Comparison of ENCODE assay signal across 9 cellular contexts in the genomic region with DNA sequence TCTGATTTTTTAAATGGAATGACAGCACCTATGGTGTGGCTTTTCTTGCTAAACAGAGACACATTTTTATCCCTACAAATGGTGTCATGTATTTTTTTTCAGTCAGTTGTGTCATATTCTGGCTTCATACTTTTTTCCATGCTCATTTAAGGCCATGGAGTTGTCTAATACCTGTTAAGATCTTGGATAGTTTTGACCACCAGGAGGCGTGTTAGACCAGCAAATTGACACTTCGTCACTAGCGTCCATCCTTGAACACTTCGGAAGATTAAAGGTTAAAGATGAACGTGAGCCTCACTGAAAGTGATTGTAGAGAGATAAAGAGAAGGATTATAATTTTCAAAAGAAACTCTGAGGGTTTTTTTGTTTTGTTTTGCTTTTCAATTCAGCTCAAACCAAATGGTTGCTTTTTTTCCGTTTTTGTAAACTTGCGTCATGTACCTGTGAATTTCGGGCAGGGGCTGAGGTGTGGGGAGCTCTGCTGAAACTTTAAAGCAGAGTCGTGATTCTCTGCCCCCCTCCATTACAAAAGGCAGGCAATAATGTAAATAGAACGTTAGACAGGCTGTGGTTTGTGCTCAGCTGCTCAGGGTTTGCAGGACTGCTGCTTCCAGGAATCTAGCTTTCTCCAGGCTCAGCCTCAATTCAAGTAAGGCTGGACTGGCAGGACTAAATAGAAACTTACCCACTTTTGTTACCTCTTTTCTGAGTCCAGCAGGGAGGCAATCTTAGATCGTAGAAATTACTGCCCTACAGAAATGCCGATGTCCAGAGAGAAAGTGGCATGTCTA.
DNase-seq lines count a peak whose midpoint lies in the region; ATAC-seq and TF ChIP-seq lines count a peak whose summit lies in the region.
"Had no signal": no experiment of that assay in that cellular context is flagged by ENCODE, and none has a peak within 500 bp of the region (broad histone marks: within the 10 kb centered on the region; RNA-seq: fewer than 3 reads in every experiment).

No MANE protein-coding gene starts in this region.

- H3K27ac Mint-ChIP-seq in activated CD4-positive, alpha-beta T cell treated with anti-CD3 and anti-CD28 coated beads, Interleukin-2, amount 10 ng/mL, durations not matched to agents 7 days and 5 days, result no peak overlapping the region
- no peak overlapping the region for H3K27ac Mint-ChIP-seq in glutamatergic neuron (ENCODE audit: unreplicated experiment)
- H3K27ac Mint-ChIP-seq: activated naive CD4-positive, alpha-beta T cell treated with anti-CD3 and anti-CD28 coated beads, Interleukin-2, amount 50 U/mL, for 24 hours had no signal

- POLR2A ChIA-PET in activated CD4-positive, alpha-beta T cell treated with anti-CD3 and anti-CD28 coated beads, Interleukin-2, amount 10 ng/mL, durations not matched to agents 7 days and 5 days (lab: Charles Lee), result no interaction called here

- H3K9me3 Mint-ChIP-seq in activated CD4-positive, alpha-beta T cell treated with anti-CD3 and anti-CD28 coated beads, Interleukin-2, amount 10 ng/mL, durations not matched to agents 7 days and 5 days, result no peaks in the 10 kb centered on the region
- H3K9me3 Mint-ChIP-seq in glutamatergic neuron (ENCODE audit: unreplicated experiment), result peaks cover 2% of the 10 kb centered on the region
- H3K9me3 Mint-ChIP-seq: activated naive CD4-positive, alpha-beta T cell treated with anti-CD3 and anti-CD28 coated beads, Interleukin-2, amount 50 U/mL, for 24 hours had no signal

- DNase-seq in EL (peak; percentile 34), NCI-H226 (peak; percentile 20), glutamatergic neuron (no peak), renal cortical epithelial cell (ENCODE audit: low read depth) (peak; percentile 58)
- DNase-seq in activated CD4-positive, alpha-beta T cell treated with anti-CD3 and anti-CD28 coated beads, Interleukin-2, amount 10 ng/mL, durations not matched to agents 7 days and 5 days, result peak; percentile 64
- no peak for DNase-seq in effector memory CD4-positive, alpha-beta T cell

- CTCF ChIA-PET in activated CD4-positive, alpha-beta T cell treated with anti-CD3 and anti-CD28 coated beads, Interleukin-2, amount 10 ng/mL, durations not matched to agents 7 days and 5 days (lab: Charles Lee), result interaction anchor here (1.2 kb wide), 1 partner anchor 162 kb away, joined by 3 read pairs; no protein-coding TSS in a partner anchor

- no peaks in the 10 kb centered on the region for H3K36me3 Mint-ChIP-seq in activated CD4-positive, alpha-beta T cell treated with anti-CD3 and anti-CD28 coated beads, Interleukin-2, amount 10 ng/mL, durations not matched to agents 7 days and 5 days (ENCODE audit: low read depth)
- H3K36me3 Mint-ChIP-seq in glutamatergic neuron (ENCODE audit: unreplicated experiment), result no peaks in the 10 kb centered on the region
- H3K36me3 Mint-ChIP-seq: activated naive CD4-positive, alpha-beta T cell treated with anti-CD3 and anti-CD28 coated beads, Interleukin-2, amount 50 U/mL, for 24 hours had no signal

- H3K27ac ChIP-seq in effector memory CD4-positive, alpha-beta T cell (ENCODE audit: insufficient read depth, low read length, poor library complexity, severe bottlenecking), result no peak overlapping the region

- H3K4me3 Mint-ChIP-seq in activated CD4-positive, alpha-beta T cell treated with anti-CD3 and anti-CD28 coated beads, Interleukin-2, amount 10 ng/mL, durations not matched to agents 7 days and 5 days, result no peak overlapping the region
- no peak overlapping the region for H3K4me3 Mint-ChIP-seq in glutamatergic neuron (ENCODE audit: unreplicated experiment)
- H3K4me3 Mint-ChIP-seq: activated naive CD4-positive, alpha-beta T cell treated with anti-CD3 and anti-CD28 coated beads, Interleukin-2, amount 50 U/mL, for 24 hours had no signal

- peaks cover 2% of the 10 kb centered on the region for H3K4me1 Mint-ChIP-seq in activated CD4-positive, alpha-beta T cell treated with anti-CD3 and anti-CD28 coated beads, Interleukin-2, amount 10 ng/mL, durations not matched to agents 7 days and 5 days
- peaks cover 3% of the 10 kb centered on the region for H3K4me1 Mint-ChIP-seq in glutamatergic neuron (ENCODE audit: low read depth, unreplicated experiment)

- ATAC-seq in HG02759 (IDR thresholded peaks at IDR 0.05; ENCODE audit: unreplicated experiment), result peak; percentile 53
- ATAC-seq in GM19452 (IDR thresholded peaks at IDR 0.05; ENCODE audit: unreplicated experiment), result no peak

- TF ChIP-seq CTCF in glutamatergic neuron (IDR thresholded peaks at IDR 0.05; ENCODE audit: partially characterized antibody, unreplicated experiment), result peak; percentile 86

- no peaks in the 10 kb centered on the region for H3K36me3 ChIP-seq in effector memory CD4-positive, alpha-beta T cell (ENCODE audit: control insufficient read depth, insufficient read depth, low read length)

- peaks cover 4% of the 10 kb centered on the region for H3K27me3 Mint-ChIP-seq in activated CD4-positive, alpha-beta T cell treated with anti-CD3 and anti-CD28 coated beads, Interleukin-2, amount 10 ng/mL, durations not matched to agents 7 days and 5 days
- H3K27me3 Mint-ChIP-seq in glutamatergic neuron (ENCODE audit: unreplicated experiment), result peaks cover 3% of the 10 kb centered on the region

- H3K4me3 ChIP-seq in effector memory CD4-positive, alpha-beta T cell (ENCODE audit: insufficient read depth, low read depth, low read length, poor library complexity, severe bottlenecking), result no peak overlapping the region

- H3K27me3 ChIP-seq in effector memory CD4-positive, alpha-beta T cell (replicated peaks; ENCODE audit: control insufficient read depth, insufficient read depth, low read length, poor library complexity, severe bottlenecking), result no peaks in the 10 kb centered on the region

- no peaks in the 10 kb centered on the region for H3K9me3 ChIP-seq in effector memory CD4-positive, alpha-beta T cell (ENCODE audit: control insufficient read depth, low read length)

- H3K4me1 ChIP-seq in effector memory CD4-positive, alpha-beta T cell (ENCODE audit: control insufficient read depth, insufficient read depth, low read length, poor library complexity, severe bottlenecking), result no peaks in the 10 kb centered on the region

Comparison
In these comparisons a context has a peak if more than half of its experiments do, and no peak if none do; other contexts are left out.
1. DNase-seq: peak in EL (single experiment), NCI-H226 (single experiment), activated CD4-positive, alpha-beta T cell treated with anti-CD3 and anti-CD28 coated beads, Interleukin-2, amount 10 ng/mL, durations not matched to agents 7 days and 5 days (single experiment) and renal cortical epithelial cell (single experiment); none in glutamatergic neuron (single experiment) and effector memory CD4-positive, alpha-beta T cell (0 of 3).